In genomic region chr18:9102391-9103216, GRCh38 we compare ENCODE assay signal across 8 cellular contexts.
DNase-seq lines count a peak whose midpoint lies in the region; ATAC-seq and TF ChIP-seq lines count a peak whose summit lies in the region.

Gene NDUFV2, plus strand, starts transcription at chr18:9102699. Its CDS starts 45 bp downstream, at chr18:9102744.

- peak within 1 kb of the TSS; percentile 98 for H3K27ac ChIP-seq in C4-2B

- DNase-seq in NCI-H748 (lab: John Stamatoyannopoulos, UW; ENCODE audit: unreplicated experiment) (peak; percentile 98), cortex of kidney (lab: John Stamatoyannopoulos, UW) (peak; percentile 55), left kidney (ENCODE audit: low read depth, low spot score) (peak; percentile 99)
- peak; percentile 98 for DNase-seq in activated CD4-positive, alpha-beta T cell treated with anti-CD3 and anti-CD28 coated beads, Interleukin-2, amount 50 U/mL, for 1 hour
- peak; percentile 98 for DNase-seq in stimulated activated CD4-positive, alpha-beta T cell treated with anti-CD3 and anti-CD28 coated beads, Interleukin-1b, Interleukin-23, amount 100 ng/mL, for 48 hours

- ATAC-seq in GM19395 (IDR thresholded peaks at IDR 0.05; ENCODE audit: unreplicated experiment) (peak; percentile 90), HG03558 (IDR thresholded peaks at IDR 0.05; ENCODE audit: extremely low read depth, unreplicated experiment) (peak; percentile 81)

- no peak for TF ChIP-seq CTCF in C4-2B (conservative IDR thresholded peaks at IDR 0.05)

Comparison
In these comparisons a context has a peak if more than half of its experiments do, and no peak if none do; other contexts are left out.
1. Peak in every context shown above with its lines: DNase-seq, ATAC-seq and H3K27ac ChIP-seq.